ENCODE assay signal across 21 cellular contexts in the genomic region with DNA sequence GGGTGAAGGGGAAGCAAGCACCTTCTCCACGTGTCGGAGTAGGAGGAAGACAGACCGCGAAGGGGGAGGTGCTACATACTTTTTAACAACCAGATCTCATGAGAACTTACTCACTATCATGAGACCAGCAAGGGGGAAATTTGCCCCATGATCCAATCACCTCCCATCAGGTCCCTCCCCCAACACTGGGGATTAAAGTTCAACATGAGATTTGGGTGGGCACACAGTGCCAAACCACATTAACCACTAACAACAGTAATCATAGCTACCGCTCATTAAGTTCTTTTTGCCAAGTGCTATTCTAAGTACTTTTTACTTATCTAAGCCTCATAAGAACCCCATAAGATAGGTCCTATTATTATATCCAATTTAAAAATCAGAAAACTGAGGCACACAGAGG.
A peak's percentile ranks its signal among the peaks of the same experiment; 100 is the strongest.
DNase-seq lines count a peak whose midpoint lies in the region; ATAC-seq and TF ChIP-seq lines count a peak whose summit lies in the region.
"Had no signal": no experiment of that assay in that cellular context is flagged by ENCODE, and none has a peak within 500 bp of the region (broad histone marks: within the 10 kb centered on the region; RNA-seq: fewer than 3 reads in every experiment).

No MANE protein-coding gene starts in this region.

- no peak overlapping the region for H3K27ac Mint-ChIP-seq in stimulated activated effector memory CD8-positive, alpha-beta T cell treated with anti-CD3 and anti-CD28 coated beads, Interleukin-12 subunit alpha, Interleukin-12 subunit beta, amount 100 ng/mL, for 72 hours
- H3K27ac Mint-ChIP-seq: CD4-positive, CD25-positive, alpha-beta regulatory T cell; CD8-positive, alpha-beta memory T cell had no signal

- H3K27me3 ChIP-seq in WERI-Rb-1 (ENCODE audit: insufficient read depth, low read depth, severe bottlenecking) (no peaks in the 10 kb centered on the region), gastrocnemius medialis (no peaks in the 10 kb centered on the region), right cardiac atrium (ENCODE audit: control insufficient read depth, insufficient read depth) (no peaks in the 10 kb centered on the region), MG63 (no peaks in the 10 kb centered on the region)
- H3K27me3 ChIP-seq: BE2C had no signal

- no peak overlapping the region for H3K4me3 ChIP-seq in WERI-Rb-1 (ENCODE audit: low read depth, low read length)
- H3K4me3 ChIP-seq in gastrocnemius medialis = no peak overlapping the region
- no peak overlapping the region for H3K4me3 ChIP-seq in right cardiac atrium (ENCODE audit: low read length)
- no peak overlapping the region for H3K4me3 ChIP-seq in MG63
- H3K4me3 ChIP-seq: GM12878, HAP-1 had no signal

- no peaks in the 10 kb centered on the region for H3K36me3 ChIP-seq in WERI-Rb-1
- no peaks in the 10 kb centered on the region for H3K36me3 ChIP-seq in gastrocnemius medialis
- no peaks in the 10 kb centered on the region for H3K36me3 ChIP-seq in MG63
- H3K36me3 ChIP-seq: BE2C, HAP-1 had no signal

- intact Hi-C loops in gastrocnemius medialis (cut with DNase I; ENCODE audit: low total_unique reads) (loop anchor here (5.0 kb wide), 1 partner anchor 49 kb away; no protein-coding TSS in a partner anchor), right cardiac atrium (cut with DNase I) (loop anchor here in 1 of 4 donors (10.0 kb wide), 1 partner anchor 121 kb away; no protein-coding TSS in a partner anchor), left colon (cut with DNase I, micrococcal nuclease) (no loop called here)

- H3K27ac ChIP-seq in WERI-Rb-1 = peak overlapping the region; percentile 6; the same call in 1 of the 2 replicates
- peak overlapping the region; percentile 33 to 73 (median 38) for H3K27ac ChIP-seq in gastrocnemius medialis
- H3K27ac ChIP-seq in right cardiac atrium (ENCODE audit: low read length) = no peak overlapping the region
- H3K27ac ChIP-seq: HL-60 had no signal

- H3K36me3 Mint-ChIP-seq in stimulated activated effector memory CD8-positive, alpha-beta T cell treated with anti-CD3 and anti-CD28 coated beads, Interleukin-12 subunit alpha, Interleukin-12 subunit beta, amount 100 ng/mL, for 72 hours = no peaks in the 10 kb centered on the region
- H3K36me3 Mint-ChIP-seq: CD4-positive, CD25-positive, alpha-beta regulatory T cell; CD8-positive, alpha-beta memory T cell had no signal

- TF ChIP-seq POLR2A in gastrocnemius medialis (IDR thresholded peaks at IDR 0.05) = no peak

- no peaks in the 10 kb centered on the region for H3K9me3 ChIP-seq in WERI-Rb-1 (ENCODE audit: severe bottlenecking)
- H3K9me3 ChIP-seq in gastrocnemius medialis = no peaks in the 10 kb centered on the region
- no peaks in the 10 kb centered on the region for H3K9me3 ChIP-seq in right cardiac atrium (ENCODE audit: control insufficient read depth, low read length)
- no peaks in the 10 kb centered on the region for H3K9me3 ChIP-seq in MG63
- H3K9me3 ChIP-seq: BE2C, HAP-1 had no signal

- H3K4me1 ChIP-seq in gastrocnemius medialis = peaks cover 24% of the 10 kb centered on the region in 2 donors
- H3K4me1 ChIP-seq in right cardiac atrium (ENCODE audit: control insufficient read depth, insufficient read depth, low read length) = no peaks in the 10 kb centered on the region

- 69% methylated on average over 5 of the region's 5 CpGs for WGBS in right cardiac atrium

- H3K4me3 Mint-ChIP-seq in stimulated activated effector memory CD8-positive, alpha-beta T cell treated with anti-CD3 and anti-CD28 coated beads, Interleukin-12 subunit alpha, Interleukin-12 subunit beta, amount 100 ng/mL, for 72 hours = no peak overlapping the region
- H3K4me3 Mint-ChIP-seq: CD4-positive, CD25-positive, alpha-beta regulatory T cell; CD8-positive, alpha-beta memory T cell had no signal

- in situ Hi-C loops in gastrocnemius medialis (cut with MboI; ENCODE audit: low sequenced_read_pairs in 4 of 4) = loop anchor here in 1 of 4 donors (5.0 to 25.0 kb wide), 2 partner anchors 39 to 249 kb away; no protein-coding TSS in a partner anchor

- H3K4me1 Mint-ChIP-seq in stimulated activated effector memory CD8-positive, alpha-beta T cell treated with anti-CD3 and anti-CD28 coated beads, Interleukin-12 subunit alpha, Interleukin-12 subunit beta, amount 100 ng/mL, for 72 hours = no peaks in the 10 kb centered on the region
- H3K4me1 Mint-ChIP-seq: CD4-positive, CD25-positive, alpha-beta regulatory T cell; CD8-positive, alpha-beta memory T cell had no signal

- TF ChIP-seq CTCF in WERI-Rb-1 (IDR thresholded peaks at IDR 0.05; ENCODE audit: low read depth, low read length) (no peak), gastrocnemius medialis (IDR thresholded peaks at IDR 0.05 in 4 of 5, conservative IDR thresholded peaks at IDR 0.05 in 1 of 5) (no peak)

- peak; percentile 23 to 48 for ATAC-seq in gastrocnemius medialis
- no peak for ATAC-seq in right cardiac atrium
- ATAC-seq in left colon = no peak
- no peak for ATAC-seq in stimulated activated effector memory CD8-positive, alpha-beta T cell treated with anti-CD3 and anti-CD28 coated beads, Interleukin-12 subunit alpha, Interleukin-12 subunit beta, amount 100 ng/mL, for 72 hours
- ATAC-seq: GM12878, HepG2 had no signal

- DNase-seq in WERI-Rb-1 (no peak), myocyte (ENCODE audit: low read depth) (peak; percentile 60), gastrocnemius medialis (peak in 1 of 2 donors; percentile 18), right cardiac atrium (no peak), left colon (no peak), MG63 (no peak)
- DNase-seq in stimulated activated effector memory CD8-positive, alpha-beta T cell treated with anti-CD3 and anti-CD28 coated beads, Interleukin-12 subunit alpha, Interleukin-12 subunit beta, amount 100 ng/mL, for 72 hours (ENCODE audit: low spot score in 2 of 2) = no peak
- DNase-seq: ACHN; BE2C; C1 segment of cervical spinal cord; CD4-positive, CD25-positive, alpha-beta regulatory T cell; CD8-positive, alpha-beta memory T cell; COR-L47; DMS 273 treated with DMSO at 0.1 percent for 48 hours; DMS53; DND-41; EL had no signal

- no peaks in the 10 kb centered on the region for H3K9me3 Mint-ChIP-seq in stimulated activated effector memory CD8-positive, alpha-beta T cell treated with anti-CD3 and anti-CD28 coated beads, Interleukin-12 subunit alpha, Interleukin-12 subunit beta, amount 100 ng/mL, for 72 hours

Comparison
In these comparisons a context has a peak if more than half of its experiments do, and no peak if none do; other contexts are left out.
1. ATAC-seq: peak in gastrocnemius medialis (2 of 2); none in right cardiac atrium (0 of 2), left colon (single experiment) and stimulated activated effector memory CD8-positive, alpha-beta T cell treated with anti-CD3 and anti-CD28 coated beads, Interleukin-12 subunit alpha, Interleukin-12 subunit beta, amount 100 ng/mL, for 72 hours (single experiment).